ENCODE assay signal across 1 cellular context in genomic region chr11:125211191-125211953, GRCh38.
TF ChIP-seq lines count a peak whose summit lies in the region.

No MANE protein-coding gene starts in this region.

TF ChIP-seq in WTC11, 78 proteins besides CTCF, POLR2A, EP300 and RAD21 (continued from another document):
- TF ChIP-seq ZNF425 (CRISPR knock-in tag; conservative IDR thresholded peaks at IDR 0.05) (no peak), RELA (CRISPR knock-in tag; IDR thresholded peaks at IDR 0.05; ENCODE audit: borderline replicate concordance) (no peak), SMAD4 (CRISPR knock-in tag; IDR thresholded peaks at IDR 0.05) (no peak)
